Comparison of ENCODE assay signal across 10 cellular contexts in genomic region chr3:143060906-143061305, GRCh38. TPM values are rescaled to one million over a fixed set of nuclear protein-coding genes. Genes with fewer than 3 reads are reported as not detected.
DNase-seq lines count a peak whose midpoint lies in the region; ATAC-seq and TF ChIP-seq lines count a peak whose summit lies in the region.
"Had no signal": no experiment of that assay in that cellular context is flagged by ENCODE, and none has a peak within 500 bp of the region (broad histone marks: within the 10 kb centered on the region; RNA-seq: fewer than 3 reads in every experiment).

No MANE protein-coding gene starts in this region.

- no peaks in the 10 kb centered on the region for H3K4me1 ChIP-seq in mesenchymal stem cell (ENCODE audit: control insufficient read depth, insufficient read depth, low read depth, low read length)

- H2BK12ac ChIP-seq in mesenchymal stem cell (ENCODE audit: low read length in 2 of 2): no peak overlapping the region

- WGBS in mesenchymal stem cell: 100% methylated on average over 1 of the region's 3 CpGs

- no peak overlapping the region for H3K27ac ChIP-seq in mesenchymal stem cell (ENCODE audit: low read length, poor library complexity, severe bottlenecking)
- H3K27ac ChIP-seq: cardiac muscle cell had no signal

- no peak overlapping the region for H2BK15ac ChIP-seq in mesenchymal stem cell (ENCODE audit: low read depth, poor library complexity, severe bottlenecking)

- no peak overlapping the region for H2AK5ac ChIP-seq in mesenchymal stem cell (ENCODE audit: low read length, severe bottlenecking)

- no peak overlapping the region for H3K4ac ChIP-seq in mesenchymal stem cell (ENCODE audit: low read depth in 1 of 2, low read length in 2 of 2)

- peak; percentile 98 for ATAC-seq in GM18498 (IDR thresholded peaks at IDR 0.05; ENCODE audit: unreplicated experiment)
- peak; percentile 91 for ATAC-seq in GM21360 (IDR thresholded peaks at IDR 0.05; ENCODE audit: unreplicated experiment)
- ATAC-seq in HG03139 (IDR thresholded peaks at IDR 0.05; ENCODE audit: unreplicated experiment): peak; percentile 91
- peak; percentile 83 for ATAC-seq in activated naive CD8-positive, alpha-beta T cell treated with anti-CD3 and anti-CD28 coated beads, Interleukin-2, amount 10 ng/mL, durations not matched to agents 7 days and 5 days (ENCODE audit: low read depth)
- ATAC-seq in WTC11: no peak

- POLR2A ChIA-PET in activated naive CD8-positive, alpha-beta T cell treated with anti-CD3 and anti-CD28 coated beads, Interleukin-2, amount 10 ng/mL, durations not matched to agents 7 days and 5 days (lab: Charles Lee): no interaction called here
- POLR2A ChIA-PET in WTC11 (lab: Charles Lee): no interaction called here

- H3K4me3 ChIP-seq in mesenchymal stem cell (ENCODE audit: insufficient read depth in 1 of 2, low read depth in 1 of 2, low read length in 2 of 2): no peak overlapping the region
- H3K4me3 ChIP-seq: cardiac muscle cell had no signal

- TF ChIP-seq CTCF in WTC11 (IDR thresholded peaks at IDR 0.05): no peak

- peaks cover 0 to 46% of the 10 kb centered on the region in 2 experiments for H3K36me3 ChIP-seq in mesenchymal stem cell (ENCODE audit: control insufficient read depth in 1 of 2, insufficient read depth in 2 of 2, low read depth in 1 of 2, low read length in 2 of 2)

- peaks cover 32% of the 10 kb centered on the region for H3K36me3 Mint-ChIP-seq in activated naive CD8-positive, alpha-beta T cell treated with anti-CD3 and anti-CD28 coated beads, Interleukin-2, amount 10 ng/mL, durations not matched to agents 7 days and 5 days
- H3K36me3 Mint-ChIP-seq in WTC11: peaks cover 12% of the 10 kb centered on the region

- peaks cover 1% of the 10 kb centered on the region for H3K79me1 ChIP-seq in mesenchymal stem cell (replicated peaks; ENCODE audit: low read length, poor library complexity, severe bottlenecking)

- no peak overlapping the region for H3K9ac ChIP-seq in mesenchymal stem cell (ENCODE audit: low read length)

- no peak overlapping the region for H2AFZ ChIP-seq in mesenchymal stem cell (ENCODE audit: low read depth, low read length)

- no peak overlapping the region for H2BK5ac ChIP-seq in mesenchymal stem cell (ENCODE audit: low read depth, low read length, poor library complexity, severe bottlenecking)

- CTCF ChIA-PET in WTC11 (lab: Charles Lee): no interaction called here

- no peak overlapping the region for H3K14ac ChIP-seq in mesenchymal stem cell (ENCODE audit: low read length in 2 of 2)

- H3K4me3 Mint-ChIP-seq in activated naive CD8-positive, alpha-beta T cell treated with anti-CD3 and anti-CD28 coated beads, Interleukin-2, amount 10 ng/mL, durations not matched to agents 7 days and 5 days: peak overlapping the region; percentile 43
- H3K4me3 Mint-ChIP-seq in WTC11: no peak overlapping the region

- no peak overlapping the region for H2BK120ac ChIP-seq in mesenchymal stem cell (ENCODE audit: low read depth, low read length)

- H3K27me3 Mint-ChIP-seq in activated naive CD8-positive, alpha-beta T cell treated with anti-CD3 and anti-CD28 coated beads, Interleukin-2, amount 10 ng/mL, durations not matched to agents 7 days and 5 days: no peaks in the 10 kb centered on the region
- no peaks in the 10 kb centered on the region for H3K27me3 Mint-ChIP-seq in WTC11 (ENCODE audit: low read depth)

- H3K9me3 ChIP-seq in mesenchymal stem cell (ENCODE audit: control insufficient read depth, low read length): no peaks in the 10 kb centered on the region

- H3K9me3 Mint-ChIP-seq in activated naive CD8-positive, alpha-beta T cell treated with anti-CD3 and anti-CD28 coated beads, Interleukin-2, amount 10 ng/mL, durations not matched to agents 7 days and 5 days: no peaks in the 10 kb centered on the region
- H3K9me3 Mint-ChIP-seq in WTC11: no peaks in the 10 kb centered on the region

- no peak for DNase-seq in activated naive CD8-positive, alpha-beta T cell treated with anti-CD3 and anti-CD28 coated beads, Interleukin-2, amount 10 ng/mL, durations not matched to agents 7 days and 5 days
- no peak for DNase-seq in NCI-H128 (lab: John Stamatoyannopoulos, UW; ENCODE audit: unreplicated experiment)
- no peak for DNase-seq in WTC11 (ENCODE audit: low spot score)
- DNase-seq in mesenchymal stem cell: no peak
- no peak for DNase-seq in middle frontal gyrus (ENCODE audit: extremely low spot score, low spot score)
- DNase-seq: EL had no signal

- no peak overlapping the region for H4K8ac ChIP-seq in mesenchymal stem cell (ENCODE audit: low read length)

- no peak overlapping the region for H3K23ac ChIP-seq in mesenchymal stem cell (ENCODE audit: low read length in 2 of 2)

- H3K4me1 Mint-ChIP-seq in activated naive CD8-positive, alpha-beta T cell treated with anti-CD3 and anti-CD28 coated beads, Interleukin-2, amount 10 ng/mL, durations not matched to agents 7 days and 5 days: peaks cover 13% of the 10 kb centered on the region
- 0 out of 2 replicates have a peak, but pooled peaks cover 5% of the 10 kb centered on the region for H3K4me1 Mint-ChIP-seq in WTC11

- no peaks in the 10 kb centered on the region for H3K27me3 ChIP-seq in mesenchymal stem cell (ENCODE audit: control insufficient read depth in 1 of 2, insufficient read depth in 1 of 2, low read length in 2 of 2)
- H3K27me3 ChIP-seq: cardiac muscle cell had no signal

- H4K91ac ChIP-seq in mesenchymal stem cell (ENCODE audit: low read length): no peak overlapping the region

- H3K4me2 ChIP-seq in mesenchymal stem cell (ENCODE audit: low read length, poor library complexity, severe bottlenecking): no peak overlapping the region

- H3K27ac Mint-ChIP-seq in activated naive CD8-positive, alpha-beta T cell treated with anti-CD3 and anti-CD28 coated beads, Interleukin-2, amount 10 ng/mL, durations not matched to agents 7 days and 5 days: peak overlapping the region; percentile 33
- H3K27ac Mint-ChIP-seq in WTC11: no peak overlapping the region; the same call in 1 of the 2 replicates

- H3K18ac ChIP-seq in mesenchymal stem cell (ENCODE audit: low read depth in 1 of 2, low read length in 2 of 2): no peak overlapping the region

TF ChIP-seq in WTC11, 78 proteins besides CTCF, POLR2A, EP300 and RAD21 (continues in another document):
- TF ChIP-seq ZNF317 (CRISPR knock-in tag; IDR thresholded peaks at IDR 0.05; ENCODE audit: borderline replicate concordance, low read depth) (no peak), ZNF671 (CRISPR knock-in tag; IDR thresholded peaks at IDR 0.05) (no peak), PREB (CRISPR knock-in tag; IDR thresholded peaks at IDR 0.05; ENCODE audit: borderline replicate concordance) (no peak), FOXP4 (CRISPR knock-in tag; IDR thresholded peaks at IDR 0.05) (no peak), GRHL2 (CRISPR knock-in tag; IDR thresholded peaks at IDR 0.05; ENCODE audit: insufficient replicate concordance, severe bottlenecking) (no peak), ZNF512 (CRISPR knock-in tag; IDR thresholded peaks at IDR 0.05; ENCODE audit: borderline replicate concordance) (no peak), FOXK1 (CRISPR knock-in tag; IDR thresholded peaks at IDR 0.05) (no peak), ZNF263 (CRISPR knock-in tag; IDR thresholded peaks at IDR 0.05; ENCODE audit: low read depth) (no peak)

RNA-seq across cellular contexts. Expression of gene CHST2, which starts 58.7 kb away (rescaled TPM):
- 1 to 10 TPM; 2.4 to 3.0 TPM for total RNA-seq in activated naive CD8-positive, alpha-beta T cell treated with anti-CD3 and anti-CD28 coated beads, Interleukin-2, amount 10 ng/mL, durations not matched to agents 7 days and 5 days
- 13.2 to 17.3 TPM (median 13.4 TPM) in 3 replicates for total RNA-seq in WTC11 (2021)
- 42.8 TPM for polyA plus RNA-seq in mesenchymal stem cell (2013, experiment 1 of 2)
- 43.5 TPM for polyA plus RNA-seq in mesenchymal stem cell (2013, experiment 2 of 2)

RNA-seq across cellular contexts. Expression of gene U2SURP, which starts 59.5 kb away (rescaled TPM):
- total RNA-seq in activated naive CD8-positive, alpha-beta T cell treated with anti-CD3 and anti-CD28 coated beads, Interleukin-2, amount 10 ng/mL, durations not matched to agents 7 days and 5 days: 100 to 1,000 TPM; 134 to 147 TPM
- total RNA-seq in WTC11 (2021): 111 to 133 TPM (median 117 TPM) in 3 replicates
- 51.1 TPM for polyA plus RNA-seq in mesenchymal stem cell (2013, experiment 1 of 2)
- 49.3 TPM for polyA plus RNA-seq in mesenchymal stem cell (2013, experiment 2 of 2)
